In the genomic region with DNA sequence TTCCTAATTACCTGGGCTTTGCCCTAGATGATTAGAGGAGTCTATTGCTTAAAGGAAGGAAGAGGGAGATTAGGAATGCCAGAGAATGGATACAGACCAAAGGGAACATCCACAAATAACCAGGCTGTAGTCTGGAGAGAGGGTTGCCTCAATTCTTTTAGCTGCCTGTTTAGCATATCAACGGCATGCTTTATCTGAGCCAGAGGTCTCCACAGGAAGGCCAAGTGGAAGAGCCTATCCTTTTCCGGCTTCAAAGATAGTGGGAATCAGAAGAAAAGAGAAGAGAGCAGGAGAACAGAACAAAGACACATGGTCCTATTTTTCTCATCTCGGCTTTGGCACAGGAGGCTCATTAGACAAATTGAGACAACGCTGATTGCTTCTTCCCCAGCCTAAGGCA, we compare ENCODE assay signal across 16 cellular contexts.
DNase-seq lines count a peak whose midpoint lies in the region; ATAC-seq and TF ChIP-seq lines count a peak whose summit lies in the region.
"Had no signal": no experiment of that assay in that cellular context is flagged by ENCODE, and none has a peak within 500 bp of the region (broad histone marks: within the 10 kb centered on the region; RNA-seq: fewer than 3 reads in every experiment).

No MANE protein-coding gene starts in this region.

- H3K4me3 Mint-ChIP-seq in GM23338 (no peak overlapping the region), WTC11 (no peak overlapping the region)
- H3K4me3 Mint-ChIP-seq: CD8-positive, alpha-beta memory T cell had no signal

- H3K4me1 Mint-ChIP-seq in GM23338 (peaks cover 17% of the 10 kb centered on the region), WTC11 (peaks cover 15% of the 10 kb centered on the region)
- H3K4me1 Mint-ChIP-seq: CD8-positive, alpha-beta memory T cell had no signal

- H3K27me3 ChIP-seq in GM23338 (ENCODE audit: insufficient read depth) (peaks cover 73% of the 10 kb centered on the region), thyroid gland (no peaks in the 10 kb centered on the region)
- H3K27me3 ChIP-seq: BLaER1 had no signal

- intact Hi-C loops in thyroid gland (cut with DNase I) = no loop called here

- ATAC-seq in GM23338 (peak; percentile 100), WTC11 (peak; percentile 100)

- H3K9me2 ChIP-seq in GM23338 (ENCODE audit: insufficient read depth) = no peaks in the 10 kb centered on the region

- H3K27me3 Mint-ChIP-seq in GM23338 (ENCODE audit: insufficient read depth, low read depth, poor library complexity) = peaks cover 18% of the 10 kb centered on the region
- H3K27me3 Mint-ChIP-seq in WTC11 (ENCODE audit: low read depth) = peaks cover 100% of the 10 kb centered on the region

- no peaks in the 10 kb centered on the region for H3F3A ChIP-seq in GM23338 (replicated peaks; ENCODE audit: low read depth)

- H3K4me1 ChIP-seq in GM23338 (ENCODE audit: insufficient read depth) (peaks cover 5% of the 10 kb centered on the region; the same call in 1 of the 2 replicates), thyroid gland (no peaks in the 10 kb centered on the region)
- H3K4me1 ChIP-seq: BLaER1 had no signal

- H3K27ac Mint-ChIP-seq in GM23338 (no peak overlapping the region), WTC11 (no peak overlapping the region)
- H3K27ac Mint-ChIP-seq: CD8-positive, alpha-beta memory T cell had no signal

- H3K4me2 ChIP-seq in GM23338 = no peak overlapping the region
- H3K4me2 ChIP-seq: BLaER1 had no signal

- H3K9me3 Mint-ChIP-seq in GM23338 (no peaks in the 10 kb centered on the region), WTC11 (no peaks in the 10 kb centered on the region)
- H3K9me3 Mint-ChIP-seq: CD8-positive, alpha-beta memory T cell had no signal

- CTCF ChIA-PET in WTC11 (lab: Charles Lee) = interaction anchor here (1.4 to 1.5 kb wide), 3 partner anchors 87 to 437 kb away, joined by 4 to 15 read pairs (median 6); no protein-coding TSS in a partner anchor

- H3K4me3 ChIP-seq in GM23338 (no peak overlapping the region), thyroid gland (replicated peaks in 1 of 3) (no peak overlapping the region)
- H3K4me3 ChIP-seq: BLaER1 had no signal

- POLR2A ChIA-PET in WTC11 (lab: Charles Lee) = no interaction called here

- no peaks in the 10 kb centered on the region for H3K79me2 ChIP-seq in GM23338 (replicated peaks; ENCODE audit: insufficient read depth)

- H3K36me3 ChIP-seq in GM23338 (ENCODE audit: insufficient read depth) (no peaks in the 10 kb centered on the region), thyroid gland (no peaks in the 10 kb centered on the region)
- H3K36me3 ChIP-seq: BLaER1 had no signal

- DNase-seq in GM23338 (ENCODE audit: low spot score) (peak; percentile 78), WTC11 (ENCODE audit: low spot score) (peak; percentile 16), iPS DF 4.7 (ENCODE audit: extremely low read depth, low spot score) (peak; percentile 51), iPS-NIHi7 (ENCODE audit: extremely low spot score) (peak; percentile 66), thyroid gland (no peak), NOMO-1 treated with DMSO at 0.1 percent for 48 hours (lab: John Stamatoyannopoulos, UW; ENCODE audit: unreplicated experiment) (no peak), cerebellum (ENCODE audit: low spot score) (no peak), T1000 (lab: John Stamatoyannopoulos, UW) (no peak)
- DNase-seq: 8988T; AML-193; Calu3; CD8-positive, alpha-beta memory T cell; DMS 273 treated with DMSO at 0.1 percent for 48 hours; DMS79 had no signal

- TF ChIP-seq POLR2A in thyroid gland (IDR thresholded peaks at IDR 0.05) = no peak

- TF ChIP-seq CTCF in GM23338 (conservative IDR thresholded peaks at IDR 0.05; ENCODE audit: low read depth in 2 of 2) (no peak), WTC11 (IDR thresholded peaks at IDR 0.05) (no peak), thyroid gland (IDR thresholded peaks at IDR 0.05) (no peak)

- no peaks in the 10 kb centered on the region for H3K36me3 Mint-ChIP-seq in GM23338 (ENCODE audit: low read depth)
- no peaks in the 10 kb centered on the region for H3K36me3 Mint-ChIP-seq in WTC11
- H3K36me3 Mint-ChIP-seq: CD8-positive, alpha-beta memory T cell had no signal

- WGBS in thyroid gland, 2 donors = 60 to 62% methylated on average over 4 of the region's 4 CpGs

- no peak overlapping the region for H2AFZ ChIP-seq in GM23338

- H4K20me1 ChIP-seq in GM23338 (replicated peaks; ENCODE audit: insufficient read depth) = no peaks in the 10 kb centered on the region
- H4K20me1 ChIP-seq: BLaER1 had no signal

- H3K27ac ChIP-seq in GM23338 (ENCODE audit: low read depth) (no peak overlapping the region), thyroid gland (no peak overlapping the region)
- H3K27ac ChIP-seq: BLaER1, HL-60 had no signal

- no peaks in the 10 kb centered on the region for H3K9me3 ChIP-seq in thyroid gland
- H3K9me3 ChIP-seq: BLaER1 had no signal

TF ChIP-seq in GM23338, 12 proteins besides CTCF, POLR2A, EP300 and RAD21 (continues in another document):
- TF ChIP-seq, protein P1, sequence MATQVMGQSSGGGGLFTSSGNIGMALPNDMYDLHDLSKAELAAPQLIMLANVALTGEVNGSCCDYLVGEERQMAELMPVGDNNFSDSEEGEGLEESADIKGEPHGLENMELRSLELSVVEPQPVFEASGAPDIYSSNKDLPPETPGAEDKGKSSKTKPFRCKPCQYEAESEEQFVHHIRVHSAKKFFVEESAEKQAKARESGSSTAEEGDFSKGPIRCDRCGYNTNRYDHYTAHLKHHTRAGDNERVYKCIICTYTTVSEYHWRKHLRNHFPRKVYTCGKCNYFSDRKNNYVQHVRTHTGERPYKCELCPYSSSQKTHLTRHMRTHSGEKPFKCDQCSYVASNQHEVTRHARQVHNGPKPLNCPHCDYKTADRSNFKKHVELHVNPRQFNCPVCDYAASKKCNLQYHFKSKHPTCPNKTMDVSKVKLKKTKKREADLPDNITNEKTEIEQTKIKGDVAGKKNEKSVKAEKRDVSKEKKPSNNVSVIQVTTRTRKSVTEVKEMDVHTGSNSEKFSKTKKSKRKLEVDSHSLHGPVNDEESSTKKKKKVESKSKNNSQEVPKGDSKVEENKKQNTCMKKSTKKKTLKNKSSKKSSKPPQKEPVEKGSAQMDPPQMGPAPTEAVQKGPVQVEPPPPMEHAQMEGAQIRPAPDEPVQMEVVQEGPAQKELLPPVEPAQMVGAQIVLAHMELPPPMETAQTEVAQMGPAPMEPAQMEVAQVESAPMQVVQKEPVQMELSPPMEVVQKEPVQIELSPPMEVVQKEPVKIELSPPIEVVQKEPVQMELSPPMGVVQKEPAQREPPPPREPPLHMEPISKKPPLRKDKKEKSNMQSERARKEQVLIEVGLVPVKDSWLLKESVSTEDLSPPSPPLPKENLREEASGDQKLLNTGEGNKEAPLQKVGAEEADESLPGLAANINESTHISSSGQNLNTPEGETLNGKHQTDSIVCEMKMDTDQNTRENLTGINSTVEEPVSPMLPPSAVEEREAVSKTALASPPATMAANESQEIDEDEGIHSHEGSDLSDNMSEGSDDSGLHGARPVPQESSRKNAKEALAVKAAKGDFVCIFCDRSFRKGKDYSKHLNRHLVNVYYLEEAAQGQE (IDR thresholded peaks at IDR 0.05; ENCODE audit: unreplicated experiment) = no peak
- TF ChIP-seq CREB1 (CRISPR knock-in tag; IDR thresholded peaks at IDR 0.05; ENCODE audit: low read depth) = no peak
- TF ChIP-seq, protein P2, sequence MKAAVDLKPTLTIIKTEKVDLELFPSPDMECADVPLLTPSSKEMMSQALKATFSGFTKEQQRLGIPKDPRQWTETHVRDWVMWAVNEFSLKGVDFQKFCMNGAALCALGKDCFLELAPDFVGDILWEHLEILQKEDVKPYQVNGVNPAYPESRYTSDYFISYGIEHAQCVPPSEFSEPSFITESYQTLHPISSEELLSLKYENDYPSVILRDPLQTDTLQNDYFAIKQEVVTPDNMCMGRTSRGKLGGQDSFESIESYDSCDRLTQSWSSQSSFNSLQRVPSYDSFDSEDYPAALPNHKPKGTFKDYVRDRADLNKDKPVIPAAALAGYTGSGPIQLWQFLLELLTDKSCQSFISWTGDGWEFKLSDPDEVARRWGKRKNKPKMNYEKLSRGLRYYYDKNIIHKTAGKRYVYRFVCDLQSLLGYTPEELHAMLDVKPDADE (IDR thresholded peaks at IDR 0.05) = no peak; the same call in 1 of the 2 replicates

TF ChIP-seq in WTC11, 78 proteins besides CTCF, POLR2A, EP300 and RAD21:
- TF ChIP-seq SP1 (CRISPR knock-in tag; conservative IDR thresholded peaks at IDR 0.05) (peak; percentile 34; the same call in 1 of the 2 replicates), NR1H2 (CRISPR knock-in tag; IDR thresholded peaks at IDR 0.05) (no peak), ETV6 (CRISPR knock-in tag; IDR thresholded peaks at IDR 0.05) (0 out of 2 replicates have a peak, but pooled peaks have one; percentile 34)

Comparison
In these comparisons a context has a peak if more than half of its experiments do, and no peak if none do; other contexts are left out.
1. DNase-seq: peak in GM23338 (single experiment), WTC11 (single experiment), iPS DF 4.7 (single experiment) and iPS-NIHi7 (single experiment); none in thyroid gland (0 of 2), NOMO-1 treated with DMSO at 0.1 percent for 48 hours (single experiment), cerebellum (single experiment) and T1000 (single experiment).